ENCODE assay signal across 8 cellular contexts in genomic region chr17:1111599-1112443, GRCh38.
DNase-seq lines count a peak whose midpoint lies in the region; ATAC-seq and TF ChIP-seq lines count a peak whose summit lies in the region.

No MANE protein-coding gene starts in this region.

- H3K4me1 Mint-ChIP-seq in endodermal cell = peaks cover 21% of the 10 kb centered on the region

- H3K27me3 Mint-ChIP-seq in endodermal cell (ENCODE audit: insufficient read depth) = peaks cover 8% of the 10 kb centered on the region

- H3K9me3 Mint-ChIP-seq in endodermal cell = no peaks in the 10 kb centered on the region

- H3K27me3 ChIP-seq in NT2/D1 (ENCODE audit: insufficient read depth, insufficient read length) = peaks cover 20% of the 10 kb centered on the region
- H3K27me3 ChIP-seq in endodermal cell (ENCODE audit: control insufficient read depth, insufficient read depth, low read length, poor library complexity, severe bottlenecking) = no peaks in the 10 kb centered on the region
- H3K27me3 ChIP-seq in psoas muscle (ENCODE audit: insufficient read depth in 3 of 3, low read length in 2 of 3) = peaks cover 0 to 2% (median 0%) of the 10 kb centered on the region in 3 donors

- no peak for TF ChIP-seq CTCF in endodermal cell (conservative IDR thresholded peaks at IDR 0.05)
- no peak for TF ChIP-seq CTCF in psoas muscle (IDR thresholded peaks at IDR 0.05)

- H3K4me3 ChIP-seq in NT2/D1 (ENCODE audit: insufficient read length, low read depth) (no peak overlapping the region), endodermal cell (ENCODE audit: low read length) (no peak overlapping the region), psoas muscle (no peak overlapping the region)

- H3K27ac Mint-ChIP-seq in endodermal cell = peak overlapping the region; percentile 21

- H3K4me1 ChIP-seq in NT2/D1 (ENCODE audit: insufficient read depth, insufficient read length) (peaks cover 25% of the 10 kb centered on the region), endodermal cell (ENCODE audit: control insufficient read depth, insufficient read depth, low read length) (peaks cover 4% of the 10 kb centered on the region), psoas muscle (peaks cover 29% of the 10 kb centered on the region)

- H3K36me3 ChIP-seq in NT2/D1 (ENCODE audit: insufficient read depth, insufficient read length, low read length) (peaks cover 9% of the 10 kb centered on the region), endodermal cell (ENCODE audit: control insufficient read depth, insufficient read depth, low read length) (no peaks in the 10 kb centered on the region), psoas muscle (ENCODE audit: insufficient read depth in 1 of 2, low read depth in 1 of 2) (no peaks in the 10 kb centered on the region)

- ATAC-seq in psoas muscle = no peak

- peaks cover under 1% of the 10 kb centered on the region for H3K36me3 Mint-ChIP-seq in endodermal cell (ENCODE audit: low read depth)

- peak overlapping the region; percentile 61 for H3K9ac ChIP-seq in NT2/D1 (ENCODE audit: insufficient read length, low read depth)
- no peak overlapping the region for H3K9ac ChIP-seq in endodermal cell (ENCODE audit: extremely low read depth, low read length, poor library complexity, severe bottlenecking)

- H3K9me3 ChIP-seq in NT2/D1 (ENCODE audit: insufficient read depth, low read length) (no peaks in the 10 kb centered on the region; the same call in 1 of the 2 replicates), endodermal cell (ENCODE audit: control insufficient read depth, low read length) (no peaks in the 10 kb centered on the region), psoas muscle (no peaks in the 10 kb centered on the region)

- intact Hi-C loops in psoas muscle (cut with DNase I) = no loop called here

- H3K27ac ChIP-seq in endodermal cell (ENCODE audit: low read depth, low read length) (peak overlapping the region; percentile 7), psoas muscle (peak overlapping the region; percentile 47)

- peak; percentile 38 for DNase-seq in GF-D8 (lab: John Stamatoyannopoulos, UW)
- no peak for DNase-seq in NT2/D1 (ENCODE audit: low read depth, low spot score)
- no peak for DNase-seq in endodermal cell
- peak in 1 of 2 donors; percentile 67 for DNase-seq in psoas muscle
- DNase-seq in NCI-H2081 treated with DMSO at 0.1 percent for 48 hours (lab: John Stamatoyannopoulos, UW) = no peak
- no peak for DNase-seq in NCI-H1694 (lab: John Stamatoyannopoulos, UW)
- DNase-seq in GM19238 (ENCODE audit: insufficient read length, low spot score) = no peak
- DNase-seq in activated CD4-positive, alpha-beta T cell treated with anti-CD3 and anti-CD28 coated beads, Interleukin-2, amount 50 U/mL, for 4 hours = no peak

- peak overlapping the region; percentile 14 for H3K4me3 Mint-ChIP-seq in endodermal cell

- WGBS in endodermal cell (ENCODE audit: insufficient coverage in 1 of 2, insufficient read length in 1 of 2), 2 experiments = 89 to 93% methylated on average over 20 to 22 of the region's 22 CpGs
- WGBS in psoas muscle, 3 donors = 79 to 83% (median 80%) methylated on average over 22 of the region's 22 CpGs
